26 cellular contexts compared by ENCODE assay signal in the genomic region with DNA sequence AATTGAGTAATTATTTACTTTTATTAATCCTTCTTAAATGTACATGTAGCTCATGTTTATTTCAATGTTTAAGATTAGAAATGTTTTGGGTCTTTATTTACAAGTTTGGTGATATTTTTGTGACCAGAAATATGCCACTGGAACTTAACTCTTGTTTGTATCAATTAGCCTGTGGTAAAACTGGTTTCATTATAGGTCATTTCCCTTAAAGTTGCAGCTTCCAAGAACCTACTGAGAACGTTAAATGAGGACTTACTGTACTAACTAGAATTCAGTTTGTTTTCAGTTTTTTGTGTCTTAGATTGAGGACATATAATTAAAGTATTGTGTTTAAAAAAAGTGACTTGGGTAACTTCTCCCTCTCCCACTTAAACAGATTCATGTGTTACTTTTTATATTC.
"Had no signal": no experiment of that assay in that cellular context is flagged by ENCODE, and none has a peak within 500 bp of the region (broad histone marks: within the 10 kb centered on the region; RNA-seq: fewer than 3 reads in every experiment).

No MANE protein-coding gene starts in this region.

- H3K9me3 Mint-ChIP-seq: activated naive CD4-positive, alpha-beta T cell treated with anti-CD3 and anti-CD28 coated beads, Interleukin-2, amount 50 U/mL, for 24 hours; activated naive CD8-positive, alpha-beta T cell treated with anti-CD3 and anti-CD28 coated beads, Interleukin-2, amount 50 U/mL, for 24 hours; activated T-helper 2 cell treated with anti-CD3 and anti-CD28 coated beads, Interferon-gamma antibody, Interleukin-2, Interleukin-4, amounts not matched to agents 10 μg/mL and 5 μg/mL and 100 μg/mL, durations not matched to agents 14 hours and 24 hours and 36 hours; T-cell had no signal

- ATAC-seq: activated naive CD8-positive, alpha-beta T cell treated with anti-CD3 and anti-CD28 coated beads, Interleukin-2, amount 50 U/mL, for 24 hours; gastroesophageal sphincter; left colon; T-cell; upper lobe of right lung had no signal

- H3K27ac Mint-ChIP-seq: activated naive CD4-positive, alpha-beta T cell treated with anti-CD3 and anti-CD28 coated beads, Interleukin-2, amount 50 U/mL, for 24 hours; T-cell had no signal

- H3K9me3 ChIP-seq: gastroesophageal sphincter, ovary, sigmoid colon, suprapubic skin, tibial artery, upper lobe of right lung had no signal

- H3K4me3 Mint-ChIP-seq: activated naive CD4-positive, alpha-beta T cell treated with anti-CD3 and anti-CD28 coated beads, Interleukin-2, amount 50 U/mL, for 24 hours; activated naive CD8-positive, alpha-beta T cell treated with anti-CD3 and anti-CD28 coated beads, Interleukin-2, amount 50 U/mL, for 24 hours; T-cell had no signal

- H3K27ac ChIP-seq: gastroesophageal sphincter, hepatocyte, ovary, sigmoid colon, suprapubic skin, tibial artery, upper lobe of right lung had no signal

- FAIRE-seq: endothelial cell of umbilical vein, keratinocyte had no signal

- H3K4me3 ChIP-seq: gastroesophageal sphincter, hepatocyte, ovary, sigmoid colon, smooth muscle cell, suprapubic skin, tibial artery, upper lobe of right lung had no signal

- H3K27me3 Mint-ChIP-seq: activated naive CD4-positive, alpha-beta T cell treated with anti-CD3 and anti-CD28 coated beads, Interleukin-2, amount 50 U/mL, for 24 hours; activated naive CD8-positive, alpha-beta T cell treated with anti-CD3 and anti-CD28 coated beads, Interleukin-2, amount 50 U/mL, for 24 hours; progenitor cell of endocrine pancreas; T-cell had no signal

- H3K36me3 ChIP-seq: ovary had no signal

- DNase-seq: activated CD4-positive, alpha-beta T cell treated with anti-CD3 and anti-CD28 coated beads for 4 hours; activated CD4-positive, alpha-beta T cell treated with anti-CD3 and anti-CD28 coated beads, Interleukin-2, amount 50 U/mL, for 48 hours; activated CD4-positive, CD25-positive, alpha-beta regulatory T cell; activated naive CD8-positive, alpha-beta T cell treated with anti-CD3 and anti-CD28 coated beads, Interleukin-2, amount 50 U/mL, for 24 hours; activated T-cell treated with anti-CD3 and anti-CD28 coated beads, Interleukin-2, amount 50 U/mL, for 1 hour; amygdala; caudate nucleus; left colon; mammary epithelial cell; ovary; sigmoid colon; stimulated activated CD4-positive, alpha-beta T cell treated with anti-CD3 and anti-CD28 coated beads, Interleukin-15, amount 100 ng/mL, for 24 hours; stimulated activated CD4-positive, alpha-beta T cell treated with anti-CD3 and anti-CD28 coated beads, Interleukin-2, amount 100 ng/mL, for 24 hours; stimulated activated naive CD4-positive, alpha-beta T cell; T-cell; tibial artery; upper lobe of right lung had no signal
